16 cellular contexts compared by ENCODE assay signal in genomic region chr16:70808371-70808770, GRCh38. TPM values are rescaled to one million over a fixed set of nuclear protein-coding genes. Genes with fewer than 3 reads are reported as not detected.
DNase-seq lines count a peak whose midpoint lies in the region; ATAC-seq, FAIRE-seq and TF ChIP-seq lines count a peak whose summit lies in the region.
"Had no signal": no experiment of that assay in that cellular context is flagged by ENCODE, and none has a peak within 500 bp of the region (broad histone marks: within the 10 kb centered on the region; RNA-seq: fewer than 3 reads in every experiment).

No MANE protein-coding gene starts in this region.

- no peak for ATAC-seq in activated naive CD4-positive, alpha-beta T cell treated with anti-CD3 and anti-CD28 coated beads, Interleukin-2, amount 50 U/mL, for 72 hours
- ATAC-seq: body of pancreas; stimulated activated naive CD8-positive, alpha-beta T cell treated with anti-CD3 and anti-CD28 coated beads, Interleukin-15, amount 100 ng/mL, for 72 hours had no signal

- no peak for TF ChIP-seq POLR2A in GM12891 (IDR thresholded peaks at IDR 0.05; ENCODE audit: low read depth, low read length)

- H3K9me3 Mint-ChIP-seq in activated naive CD4-positive, alpha-beta T cell treated with anti-CD3 and anti-CD28 coated beads, Interleukin-2, amount 50 U/mL, for 72 hours: no peaks in the 10 kb centered on the region
- peaks cover 6% of the 10 kb centered on the region for H3K9me3 Mint-ChIP-seq in mesothelial cell of epicardium

- no peaks in the 10 kb centered on the region for H3K9me3 ChIP-seq in BE2C
- H3K9me3 ChIP-seq: body of pancreas, neutrophil had no signal

- H3K4me3 ChIP-seq in BE2C (ENCODE audit: low read depth, low read length): no peak overlapping the region
- H3K4me3 ChIP-seq in foreskin fibroblast (ENCODE audit: low read depth in 1 of 2, low read length in 2 of 2): no peak overlapping the region
- H3K4me3 ChIP-seq: body of pancreas had no signal

- H3K4me1 Mint-ChIP-seq in mesothelial cell of epicardium: no peaks in the 10 kb centered on the region
- H3K4me1 Mint-ChIP-seq: stimulated activated naive CD8-positive, alpha-beta T cell treated with anti-CD3 and anti-CD28 coated beads, Interleukin-15, amount 100 ng/mL, for 72 hours had no signal

- no peaks in the 10 kb centered on the region for H3K36me3 Mint-ChIP-seq in activated naive CD4-positive, alpha-beta T cell treated with anti-CD3 and anti-CD28 coated beads, Interleukin-2, amount 50 U/mL, for 72 hours
- H3K36me3 Mint-ChIP-seq in mesothelial cell of epicardium: no peaks in the 10 kb centered on the region

- 0 out of 2 replicates have a peak, but pooled peaks have one; percentile 27 for TF ChIP-seq CTCF in BE2C (IDR thresholded peaks at IDR 0.05; ENCODE audit: low read depth, low read length)
- peak; percentile 18 for TF ChIP-seq CTCF in foreskin fibroblast (IDR thresholded peaks at IDR 0.05; ENCODE audit: low read depth, low read length)
- TF ChIP-seq CTCF in mesothelial cell of epicardium (IDR thresholded peaks at IDR 0.05; ENCODE audit: unreplicated experiment): no peak

- peaks cover 55% of the 10 kb centered on the region for H3K27me3 Mint-ChIP-seq in mesothelial cell of epicardium (ENCODE audit: low read depth)

- peaks cover 25% of the 10 kb centered on the region for H3K27me3 ChIP-seq in BE2C
- H3K27me3 ChIP-seq: body of pancreas had no signal

- no peak overlapping the region for H3K27ac Mint-ChIP-seq in activated naive CD4-positive, alpha-beta T cell treated with anti-CD3 and anti-CD28 coated beads, Interleukin-2, amount 50 U/mL, for 72 hours
- H3K27ac Mint-ChIP-seq in mesothelial cell of epicardium: no peak overlapping the region
- H3K27ac Mint-ChIP-seq: stimulated activated naive CD8-positive, alpha-beta T cell treated with anti-CD3 and anti-CD28 coated beads, Interleukin-15, amount 100 ng/mL, for 72 hours had no signal

- DNase-seq in BE2C (no peak), GM12891 (ENCODE audit: insufficient read length, low spot score) (no peak), SK-MEL-5 (ENCODE audit: low read depth, low spot score) (peak; percentile 21), foreskin fibroblast (no peak), amniotic stem cell (lab: John Stamatoyannopoulos, UW) (no peak), HTR-8/SVneo (ENCODE audit: insufficient read length, low spot score) (no peak), mesothelial cell of epicardium (ENCODE audit: low spot score in 2 of 2, unreplicated experiment in 2 of 2) (no peak)
- DNase-seq in activated naive CD4-positive, alpha-beta T cell treated with anti-CD3 and anti-CD28 coated beads, Interleukin-2, amount 50 U/mL, for 72 hours (ENCODE audit: low spot score in 2 of 2): no peak
- DNase-seq: AML-193; body of pancreas; effector CD4-positive, alpha-beta T cell; NCI-H1048; small intestine; stimulated activated naive CD8-positive, alpha-beta T cell treated with anti-CD3 and anti-CD28 coated beads, Interleukin-15, amount 100 ng/mL, for 72 hours had no signal

- in situ Hi-C loops in SK-MEL-5 (cut with HindIII; ENCODE audit: low pct_unique_long_range_greater_than_20kb, low sequenced_read_pairs): no loop called here

- H3K4me1 ChIP-seq in BE2C: no peaks in the 10 kb centered on the region
- H3K4me1 ChIP-seq: body of pancreas had no signal

- no peak overlapping the region for H3K4me3 Mint-ChIP-seq in mesothelial cell of epicardium
- H3K4me3 Mint-ChIP-seq: stimulated activated naive CD8-positive, alpha-beta T cell treated with anti-CD3 and anti-CD28 coated beads, Interleukin-15, amount 100 ng/mL, for 72 hours had no signal

- FAIRE-seq in GM12891 (lab: Jason Lieb, UNC) (no peak), HTR-8/SVneo (lab: Jason Lieb, UNC) (no peak)
- FAIRE-seq: GM12892, small intestine had no signal

- H3K36me3 ChIP-seq in BE2C: no peaks in the 10 kb centered on the region
- H3K36me3 ChIP-seq: neutrophil had no signal

TF ChIP-seq in GM12891, 5 proteins besides CTCF, POLR2A, EP300 and RAD21:
- TF ChIP-seq POLR2AphosphoS5 (IDR thresholded peaks at IDR 0.05; ENCODE audit: low read depth, low read length): no peak
- peak; percentile 46 for TF ChIP-seq SPI1 (IDR thresholded peaks at IDR 0.05; ENCODE audit: low read depth, low read length)

RNA-seq across cellular contexts. Expression of gene VAC14, which starts 7.4 kb away (rescaled TPM):
- polyA plus RNA-seq in BE2C (2012; ENCODE audit: insufficient read depth, insufficient read length, low read depth): 24.1 TPM
- 18.0 TPM for polyA plus RNA-seq in GM12891 (2012; ENCODE audit: low read depth, missing spikeins)
- total RNA-seq in SK-MEL-5 (2014; rRNA removed; shearing (Covaris generic)): 60.9 and 72.7 TPM in 2 replicates
- polyA plus RNA-seq in SK-MEL-5 (2015; cell fraction: cytosol; rRNA removed): 68.3 and 73.5 TPM in 2 replicates
- 46.2 and 56.1 TPM in 2 replicates for polyA plus RNA-seq in SK-MEL-5 (2015; cell fraction: nucleus; rRNA removed)
- total RNA-seq in activated naive CD4-positive, alpha-beta T cell treated with anti-CD3 and anti-CD28 coated beads, Interleukin-2, amount 50 U/mL, for 72 hours: 10 to 100 TPM; 22.5 to 28.8 TPM
- total RNA-seq in mesothelial cell of epicardium: 36.3 to 39.1 TPM (median 37.9 TPM) in 3 replicates
